In the genomic region with DNA sequence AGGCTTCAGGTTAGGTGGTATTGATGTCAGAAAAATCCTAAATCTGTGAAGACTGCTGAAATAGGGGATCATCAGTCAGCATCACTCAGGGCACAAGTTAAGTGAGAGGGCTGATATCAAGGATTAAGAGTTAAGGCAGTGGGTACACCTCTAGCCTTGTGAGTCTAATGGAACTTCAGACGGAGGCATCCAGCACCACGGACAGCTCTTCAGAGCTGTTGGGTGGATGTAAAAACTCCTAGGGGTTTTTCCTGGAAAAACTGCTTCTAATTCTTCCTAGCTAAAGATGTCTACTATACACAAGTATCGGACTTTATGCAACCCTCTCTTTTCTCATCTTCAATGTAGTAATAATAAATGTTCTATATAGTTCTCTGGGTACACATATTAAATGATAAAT, we compare ENCODE assay signal across 11 cellular contexts.
DNase-seq lines count a peak whose midpoint lies in the region; ATAC-seq and TF ChIP-seq lines count a peak whose summit lies in the region.
"Had no signal": no experiment of that assay in that cellular context is flagged by ENCODE, and none has a peak within 500 bp of the region (broad histone marks: within the 10 kb centered on the region; RNA-seq: fewer than 3 reads in every experiment).

No MANE protein-coding gene starts in this region.

- CTCF ChIA-PET in mammary epithelial cell (lab: Charles Lee; ENCODE audit: low non-redundant PET) = no interaction called here

- peak; percentile 38 for DNase-seq in EH (ENCODE audit: low read depth)
- peak; percentile 8 for DNase-seq in MG63
- DNase-seq in mammary epithelial cell = peak; percentile 6
- peak; percentile 11 for DNase-seq in kidney glomerular epithelial cell (lab: John Stamatoyannopoulos, UW)
- no peak for DNase-seq in posterior cingulate gyrus
- no peak for DNase-seq in activated CD4-positive, alpha-beta T cell treated with anti-CD3 and anti-CD28 coated beads, Interleukin-2, amount 50 U/mL, for 48 hours
- DNase-seq: MM.1S had no signal

- H3K9ac ChIP-seq in mammary epithelial cell (ENCODE audit: insufficient read depth, low read length) = no peak overlapping the region
- H3K9ac ChIP-seq: BLaER1 treated with 17β-estradiol and CSF1 and Interleukin-3, amounts not matched to agents 10 nM and 100 nM had no signal

- no peak overlapping the region for H3K27ac ChIP-seq in mammary epithelial cell (ENCODE audit: insufficient read depth, low read depth, low read length)
- H3K27ac ChIP-seq: ascending aorta; BLaER1 treated with 17β-estradiol and CSF1 and Interleukin-3, amounts not matched to agents 10 nM and 100 nM had no signal

- no peak overlapping the region for H2AFZ ChIP-seq in mammary epithelial cell (ENCODE audit: low read depth, low read length)

- dilution Hi-C loops in mammary epithelial cell (cut with HindIII; ENCODE audit: low sequenced_read_pairs) = no loop called here

- no peaks in the 10 kb centered on the region for H4K20me1 ChIP-seq in mammary epithelial cell (ENCODE audit: insufficient read depth, low read length)
- H4K20me1 ChIP-seq: BLaER1 treated with 17β-estradiol and CSF1 and Interleukin-3, amounts not matched to agents 10 nM and 100 nM had no signal

- no peak overlapping the region for H3K4me3 ChIP-seq in MG63
- H3K4me3 ChIP-seq in mammary epithelial cell (replicated peaks in 1 of 3; ENCODE audit: insufficient read depth in 1 of 3, low read depth in 2 of 3, low read length in 3 of 3) = no peak overlapping the region
- H3K4me3 ChIP-seq: ascending aorta; BLaER1 treated with 17β-estradiol and CSF1 and Interleukin-3, amounts not matched to agents 10 nM and 100 nM had no signal

- H3K4me1 ChIP-seq in mammary epithelial cell (ENCODE audit: insufficient read depth, low read length) = no peaks in the 10 kb centered on the region
- H3K4me1 ChIP-seq: ascending aorta had no signal

- no peaks in the 10 kb centered on the region for H3K27me3 ChIP-seq in MG63
- no peaks in the 10 kb centered on the region for H3K27me3 ChIP-seq in mammary epithelial cell (ENCODE audit: insufficient read depth, low read length)
- H3K27me3 ChIP-seq: ascending aorta; BLaER1 treated with 17β-estradiol and CSF1 and Interleukin-3, amounts not matched to agents 10 nM and 100 nM had no signal

- H3K9me3 ChIP-seq in MG63 (no peaks in the 10 kb centered on the region), mammary epithelial cell (replicated peaks; ENCODE audit: insufficient read depth, low read length) (no peaks in the 10 kb centered on the region)
- H3K9me3 ChIP-seq: ascending aorta; BLaER1 treated with 17β-estradiol and CSF1 and Interleukin-3, amounts not matched to agents 10 nM and 100 nM had no signal

- H3K36me3 ChIP-seq in MG63 (no peaks in the 10 kb centered on the region), mammary epithelial cell (ENCODE audit: insufficient read depth, low read length) (no peaks in the 10 kb centered on the region)
- H3K36me3 ChIP-seq: ascending aorta; BLaER1 treated with 17β-estradiol and CSF1 and Interleukin-3, amounts not matched to agents 10 nM and 100 nM had no signal

- H3K4me2 ChIP-seq in mammary epithelial cell (ENCODE audit: insufficient read depth, low read depth, low read length) = no peak overlapping the region
- H3K4me2 ChIP-seq: BLaER1 treated with 17β-estradiol and CSF1 and Interleukin-3, amounts not matched to agents 10 nM and 100 nM had no signal

- H3K79me2 ChIP-seq in mammary epithelial cell (ENCODE audit: insufficient read depth, low read length) = no peaks in the 10 kb centered on the region

- ATAC-seq in HG03432 (IDR thresholded peaks at IDR 0.05; ENCODE audit: unreplicated experiment) = no peak
- no peak for ATAC-seq in GM18498 (IDR thresholded peaks at IDR 0.05; ENCODE audit: unreplicated experiment)

- intact Hi-C loops in mammary epithelial cell (cut with micrococcal nuclease) = no loop called here
- intact Hi-C loops in posterior cingulate gyrus (cut with DNase I) = no loop called here

- BruUV-seq in mammary epithelial cell (replicated peaks; lab: Mats Ljungman, UMichigan) = no TSS peak

- in situ Hi-C loops in mammary epithelial cell (cut with MboI; ENCODE audit: low sequenced_read_pairs in 2 of 2) = no loop called here

- TF ChIP-seq CTCF in mammary epithelial cell (conservative IDR thresholded peaks at IDR 0.05 in 1 of 2, IDR thresholded peaks at IDR 0.05 in 1 of 2; ENCODE audit: extremely low read depth in 1 of 2, insufficient read depth in 1 of 2, low read depth in 1 of 2, low read length in 2 of 2) = no peak

- WGBS in mammary epithelial cell (ENCODE audit: low coverage, missing lambda C conversion rate) = 38% methylated on average over 3 of the region's 3 CpGs

Comparison
In these comparisons a context has a peak if more than half of its experiments do, and no peak if none do; other contexts are left out.
1. DNase-seq: peak in EH (single experiment), MG63 (single experiment), mammary epithelial cell (single experiment) and kidney glomerular epithelial cell (single experiment); none in posterior cingulate gyrus (0 of 10) and activated CD4-positive, alpha-beta T cell treated with anti-CD3 and anti-CD28 coated beads, Interleukin-2, amount 50 U/mL, for 48 hours (0 of 2).